Comparison of ENCODE assay signal across 8 cellular contexts in the genomic region with DNA sequence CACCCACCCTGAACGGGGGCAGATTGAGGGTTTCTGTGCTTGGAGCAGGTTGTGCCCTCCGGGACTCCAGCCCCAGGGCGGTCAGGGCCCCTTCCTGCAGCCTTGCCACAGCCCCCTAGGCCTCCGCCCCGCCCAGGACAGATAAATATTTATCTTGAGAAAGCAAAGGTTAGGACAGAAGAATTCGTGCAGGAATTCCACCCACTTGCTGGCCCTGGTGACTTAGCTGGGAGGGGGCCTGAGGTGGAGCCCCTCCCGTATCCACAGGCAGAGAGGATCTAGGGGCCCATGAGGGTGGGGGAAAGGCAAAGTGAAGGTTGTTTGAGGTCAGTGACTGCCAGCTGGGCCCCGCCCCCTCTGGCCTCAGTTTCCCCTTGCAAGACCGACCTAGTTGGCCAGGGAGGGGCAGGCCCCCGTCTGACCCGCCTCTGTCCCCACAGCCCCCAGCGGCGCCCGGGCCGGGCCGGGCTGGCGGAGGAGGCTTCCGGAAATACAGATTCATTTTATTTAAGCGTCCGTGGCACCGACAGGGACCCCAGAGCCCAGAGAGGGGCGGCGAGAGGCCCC. TPM values are rescaled to one million over a fixed set of nuclear protein-coding genes. Genes with fewer than 3 reads are reported as not detected.
DNase-seq lines count a peak whose midpoint lies in the region; ATAC-seq and TF ChIP-seq lines count a peak whose summit lies in the region.

No MANE protein-coding gene starts in this region.

- CTCF ChIA-PET in activated B cell treated with CpG ODN at 0.5 μM for 24 hours (lab: Charles Lee): interaction anchor here (0.7 to 2.2 kb wide), 4 partner anchors 9 to 22 kb away, joined by 3 to 26 read pairs (median 12); a partner anchor contains a TSS

- in situ Hi-C loops in GM23248 (cut with MboI): no loop called here

- no peaks in the 10 kb centered on the region for H3K27me3 ChIP-seq in GM23248 (replicated peaks; ENCODE audit: insufficient read depth)
- H3K27me3 ChIP-seq in foreskin keratinocyte: no peaks in the 10 kb centered on the region
- H3K27me3 ChIP-seq in skeletal muscle satellite cell (ENCODE audit: control insufficient read depth, insufficient read depth, low read length): no peaks in the 10 kb centered on the region

- H3K9me3 ChIP-seq in GM23248 (ENCODE audit: low read depth) (no peaks in the 10 kb centered on the region), skeletal muscle satellite cell (replicated peaks; ENCODE audit: low read length) (no peaks in the 10 kb centered on the region)

- H3K4me2 ChIP-seq in GM23248 (ENCODE audit: unreplicated experiment) (peak overlapping the region; percentile 87), skeletal muscle satellite cell (ENCODE audit: low read length) (peak overlapping the region; percentile 98)

- H3K27ac Mint-ChIP-seq in activated B cell treated with CpG ODN at 0.5 μM for 24 hours: peak overlapping the region; percentile 82

- H3K9me3 Mint-ChIP-seq in activated B cell treated with CpG ODN at 0.5 μM for 24 hours: no peaks in the 10 kb centered on the region

- peak overlapping the region; percentile 69 for H3K4me3 Mint-ChIP-seq in activated B cell treated with CpG ODN at 0.5 μM for 24 hours

- 39% methylated on average over 15 to 23 of the region's 23 CpGs for WGBS in GM23248 (ENCODE audit: low coverage in 1 of 2, low lambda C conversion rate in 2 of 2, missing lambda C conversion rate in 2 of 2), 2 experiments

- H3K36me3 ChIP-seq in GM23248 (ENCODE audit: low read depth) (peaks cover 43% of the 10 kb centered on the region), skeletal muscle satellite cell (ENCODE audit: insufficient read depth, low read length) (peaks cover 74% of the 10 kb centered on the region)

- POLR2A ChIA-PET in activated B cell treated with CpG ODN at 0.5 μM for 24 hours (lab: Charles Lee): interaction anchor here (0.6 to 4.8 kb wide), 17 partner anchors 10 to 786 kb away, joined by 3 to 283 read pairs (median 6); a partner anchor contains a TSS

- TF ChIP-seq CTCF in activated B cell treated with CpG ODN at 0.5 μM for 24 hours (IDR thresholded peaks at IDR 0.05) (no peak), foreskin keratinocyte (conservative IDR thresholded peaks at IDR 0.05) (no peak)

- H3F3A ChIP-seq in GM23248 (ENCODE audit: insufficient read depth): peaks cover 33% of the 10 kb centered on the region

- H3K27me3 Mint-ChIP-seq in activated B cell treated with CpG ODN at 0.5 μM for 24 hours: no peaks in the 10 kb centered on the region

- H3K9ac ChIP-seq in GM23248 (peak overlapping the region; percentile 99), skeletal muscle satellite cell (ENCODE audit: low read depth, low read length) (peak overlapping the region; percentile 92)

- peaks cover 29% of the 10 kb centered on the region for H3K4me1 ChIP-seq in GM23248 (ENCODE audit: insufficient read depth)
- peaks cover 5% of the 10 kb centered on the region for H3K4me1 ChIP-seq in foreskin keratinocyte
- peaks cover 49% of the 10 kb centered on the region for H3K4me1 ChIP-seq in skeletal muscle satellite cell (ENCODE audit: control insufficient read depth, insufficient read depth, low read length)

- no peaks in the 10 kb centered on the region for H4K20me1 ChIP-seq in GM23248 (ENCODE audit: insufficient read depth)

- peaks cover 72% of the 10 kb centered on the region for H3K79me2 ChIP-seq in GM23248 (ENCODE audit: insufficient read depth)

- peaks cover 40% of the 10 kb centered on the region for H3K36me3 Mint-ChIP-seq in activated B cell treated with CpG ODN at 0.5 μM for 24 hours (ENCODE audit: low read depth)

- H3K27ac ChIP-seq in GM23248: peak overlapping the region; percentile 98
- H3K27ac ChIP-seq in foreskin keratinocyte: peak overlapping the region; percentile 80

- H3K4me1 Mint-ChIP-seq in activated B cell treated with CpG ODN at 0.5 μM for 24 hours: peaks cover 52% of the 10 kb centered on the region

- no peak overlapping the region for H2AFZ ChIP-seq in GM23248

- intact Hi-C loops in activated B cell treated with CpG ODN at 0.5 μM for 24 hours (cut with micrococcal nuclease): loop anchor here (1.0 kb wide), 1 partner anchor 8 kb away; no protein-coding TSS in a partner anchor

- peak overlapping the region; percentile 85 for H3K4me3 ChIP-seq in GM23248
- H3K4me3 ChIP-seq in skeletal muscle satellite cell (ENCODE audit: low read length): peak overlapping the region; percentile 83

- ATAC-seq in activated B cell treated with CpG ODN at 0.5 μM for 24 hours (ENCODE audit: low read depth) (no peak), foreskin keratinocyte (no peak), HG02763 (IDR thresholded peaks at IDR 0.05; ENCODE audit: unreplicated experiment) (no peak), GM18907 (IDR thresholded peaks at IDR 0.05; ENCODE audit: unreplicated experiment) (no peak)

- DNase-seq in GM23248 (peak; percentile 85), activated B cell treated with CpG ODN at 0.5 μM for 24 hours (no peak), foreskin keratinocyte (no peak), SW480 (ENCODE audit: low spot score) (no peak)
- no peak for DNase-seq in activated CD4-positive, alpha-beta T cell treated with anti-CD3 and anti-CD28 coated beads for 48 hours

- no peaks in the 10 kb centered on the region for H3K9me2 ChIP-seq in GM23248 (ENCODE audit: insufficient read depth)

RNA-seq across cellular contexts. Expression of a gene that starts 5.2 kb away (rescaled TPM):
- total RNA-seq in GM23248 (2014; rRNA removed; shearing (Covaris generic)): 9.4 and 18.5 TPM in 2 replicates
- polyA plus RNA-seq in GM23248 (2016; fragmentation: Nextera tagmentation; extraction: Ambion mirVana) (3.1 and 4.0 TPM in 2 replicates), foreskin keratinocyte (16.6 and 17.7 TPM in 2 replicates)
- total RNA-seq in activated B cell treated with CpG ODN at 0.5 μM for 24 hours (64.5 and 68.4 TPM in 2 replicates), foreskin keratinocyte (21.3 and 24.4 TPM in 2 replicates)
- 21.3 and 31.0 TPM in 2 replicates for total RNA-seq in skeletal muscle satellite cell (2012; rRNA removed)

RNA-seq across cellular contexts. Expression of a gene that starts 12.0 kb away (rescaled TPM):
- total RNA-seq in GM23248 (2014; rRNA removed; shearing (Covaris generic)): 27.4 and 38.9 TPM in 2 replicates
- 287 and 290 TPM in 2 replicates for polyA plus RNA-seq in GM23248 (2016; fragmentation: Nextera tagmentation; extraction: Ambion mirVana)
- 172 and 185 TPM in 2 replicates for total RNA-seq in activated B cell treated with CpG ODN at 0.5 μM for 24 hours
- 133 and 135 TPM in 2 replicates for total RNA-seq in foreskin keratinocyte
- polyA plus RNA-seq in foreskin keratinocyte: 244 and 259 TPM in 2 replicates
- total RNA-seq in skeletal muscle satellite cell (2012; rRNA removed): 33.9 and 42.1 TPM in 2 replicates

RNA-seq across cellular contexts. Expression of a gene that starts 15.5 kb away (rescaled TPM):
- total RNA-seq in GM23248 (2014; rRNA removed; shearing (Covaris generic)): 239 and 392 TPM in 2 replicates
- polyA plus RNA-seq in GM23248 (2016; fragmentation: Nextera tagmentation; extraction: Ambion mirVana): 163 and 185 TPM in 2 replicates
- total RNA-seq in activated B cell treated with CpG ODN at 0.5 μM for 24 hours: 399 and 400 TPM in 2 replicates
- 95.4 and 99.9 TPM in 2 replicates for total RNA-seq in foreskin keratinocyte
- polyA plus RNA-seq in foreskin keratinocyte: 128 and 129 TPM in 2 replicates
- total RNA-seq in skeletal muscle satellite cell (2012; rRNA removed): 165 and 205 TPM in 2 replicates

RNA-seq across cellular contexts. Expression of a gene that starts 15.8 kb away (rescaled TPM):
- 2.7 and 4.5 TPM in 2 replicates for total RNA-seq in GM23248 (2014; rRNA removed; shearing (Covaris generic))
- polyA plus RNA-seq in GM23248 (2016; fragmentation: Nextera tagmentation; extraction: Ambion mirVana): 0.29 and 0.41 TPM in 2 replicates
- total RNA-seq in activated B cell treated with CpG ODN at 0.5 μM for 24 hours: 0.29 and 0.64 TPM in 2 replicates
- 3.0 and 3.1 TPM in 2 replicates for total RNA-seq in foreskin keratinocyte
- polyA plus RNA-seq in foreskin keratinocyte: 2.4 TPM in 2 replicates
- 3.3 and 4.8 TPM in 2 replicates for total RNA-seq in skeletal muscle satellite cell (2012; rRNA removed)

RNA-seq across cellular contexts. Expression of a gene that starts 21.7 kb away (rescaled TPM):
- 61.5 and 84.5 TPM in 2 replicates for total RNA-seq in GM23248 (2014; rRNA removed; shearing (Covaris generic))
- 67.8 and 81.6 TPM in 2 replicates for polyA plus RNA-seq in GM23248 (2016; fragmentation: Nextera tagmentation; extraction: Ambion mirVana)
- 47.9 and 52.0 TPM in 2 replicates for total RNA-seq in activated B cell treated with CpG ODN at 0.5 μM for 24 hours
- 48.1 and 50.9 TPM in 2 replicates for total RNA-seq in foreskin keratinocyte
- 79.6 and 91.6 TPM in 2 replicates for polyA plus RNA-seq in foreskin keratinocyte
- 36.5 and 60.9 TPM in 2 replicates for total RNA-seq in skeletal muscle satellite cell (2012; rRNA removed)
